ENCODE assay signal across 15 cellular contexts in the genomic region with DNA sequence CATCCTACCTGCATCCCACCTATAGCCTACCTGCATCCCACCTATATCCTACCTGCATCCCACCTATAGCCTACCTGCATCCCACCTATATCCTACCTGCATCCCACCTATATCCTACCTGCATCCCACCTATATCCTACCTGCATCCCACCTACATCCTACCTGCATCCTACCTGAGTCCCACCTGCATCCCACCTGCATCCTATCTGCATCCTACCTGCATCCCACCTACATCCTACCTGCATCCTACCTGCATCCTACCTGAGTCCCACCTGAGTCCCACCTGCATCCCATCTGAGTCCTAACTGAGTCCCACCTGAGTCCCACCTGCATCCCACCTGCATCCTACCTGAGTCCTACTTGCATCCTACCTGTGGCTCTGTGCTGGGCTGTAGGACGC. TPM values are rescaled to one million over a fixed set of nuclear protein-coding genes. Genes with fewer than 3 reads are reported as not detected.
"Had no signal": no experiment of that assay in that cellular context is flagged by ENCODE, and none has a peak within 500 bp of the region (broad histone marks: within the 10 kb centered on the region; RNA-seq: fewer than 3 reads in every experiment).

No MANE protein-coding gene starts in this region.

RNA-seq across cellular contexts. Expression of gene MRGPRE, which starts 25.3 kb away (rescaled TPM):
- total RNA-seq: stomach, subcutaneous adipose tissue, temporal lobe, thoracic aorta, transverse colon, upper lobe of right lung, urinary bladder, vagina had no signal
- polyA plus RNA-seq: stomach had no signal

RNA-seq across cellular contexts. Expression of gene MRGPRG, which starts 38.9 kb away (rescaled TPM):
- total RNA-seq: stomach, subcutaneous adipose tissue, suprapubic skin, temporal lobe, thoracic aorta, thyroid gland, tibial nerve, transverse colon, upper lobe of left lung, upper lobe of right lung, ureter, urinary bladder, uterus, vagina had no signal
- polyA plus RNA-seq: stomach, thymus, urinary bladder had no signal
